1 cellular context compared by ENCODE assay signal in genomic region chr1:25820247-25821111, GRCh38.
TF ChIP-seq lines count a peak whose summit lies in the region.

No MANE protein-coding gene starts in this region.

TF ChIP-seq in HepG2, 621 proteins besides CTCF, POLR2A, EP300 and RAD21 (continued from another document):
- TF ChIP-seq ZNF646 (CRISPR knock-in tag; IDR thresholded peaks at IDR 0.05) (no peak), MXD3 (CRISPR knock-in tag; IDR thresholded peaks at IDR 0.05) (0 out of 2 replicates have a peak, but pooled peaks have one; percentile 7), ZMAT5 (CRISPR knock-in tag; IDR thresholded peaks at IDR 0.05; ENCODE audit: borderline replicate concordance, low read depth) (no peak), ZNF850 (CRISPR knock-in tag; conservative IDR thresholded peaks at IDR 0.05) (no peak), ZNF687 (CRISPR knock-in tag; IDR thresholded peaks at IDR 0.05) (peak; percentile 75; the same call in 1 of the 2 replicates), KAT2B (IDR thresholded peaks at IDR 0.05; ENCODE audit: borderline replicate concordance, low read depth, low read length) (no peak), TARDBP (CRISPR knock-in tag; IDR thresholded peaks at IDR 0.05) (peak; percentile 67; the same call in 1 of the 2 replicates), ZNF816 (CRISPR knock-in tag; IDR thresholded peaks at IDR 0.05; ENCODE audit: borderline replicate concordance) (no peak), ZMYM4 (CRISPR knock-in tag; IDR thresholded peaks at IDR 0.05) (peak; percentile 9; the same call in 1 of the 2 replicates), ATF4 (CRISPR knock-in tag; IDR thresholded peaks at IDR 0.05) (0 out of 4 replicates have a peak, but pooled peaks of 1 of the 2 experiments have one; percentile 6), ZNF879 (CRISPR knock-in tag; IDR thresholded peaks at IDR 0.05) (no peak), SNRNP70 (IDR thresholded peaks at IDR 0.05; ENCODE audit: low read depth, low read length) (no peak), ETS1 (CRISPR knock-in tag; IDR thresholded peaks at IDR 0.05) (no peak), DZIP1 (CRISPR knock-in tag; IDR thresholded peaks at IDR 0.05) (no peak), CENPT (CRISPR knock-in tag; IDR thresholded peaks at IDR 0.05; ENCODE audit: low read depth) (no peak), ZNF503 (CRISPR knock-in tag; IDR thresholded peaks at IDR 0.05) (no peak), ZSCAN12 (CRISPR knock-in tag; IDR thresholded peaks at IDR 0.05) (no peak), FOXO1 (CRISPR knock-in tag; IDR thresholded peaks at IDR 0.05) (no peak), ZFP1 (CRISPR knock-in tag; IDR thresholded peaks at IDR 0.05) (no peak), ZNF530 (CRISPR knock-in tag; IDR thresholded peaks at IDR 0.05; ENCODE audit: low read depth) (0 out of 2 replicates have a peak, but pooled peaks have one; percentile 67), ARHGAP35 (CRISPR knock-in tag; IDR thresholded peaks at IDR 0.05; ENCODE audit: borderline replicate concordance) (no peak), ZNF564 (CRISPR knock-in tag; IDR thresholded peaks at IDR 0.05) (0 out of 2 replicates have a peak, but pooled peaks have one; percentile 61), ARID2 (CRISPR knock-in tag; IDR thresholded peaks at IDR 0.05; ENCODE audit: borderline replicate concordance) (no peak), SPEN (CRISPR knock-in tag; IDR thresholded peaks at IDR 0.05; ENCODE audit: low read depth) (0 out of 2 replicates have a peak, but pooled peaks have one; percentile 10), ZNF569 (CRISPR knock-in tag; IDR thresholded peaks at IDR 0.05; ENCODE audit: borderline replicate concordance) (no peak), NFKBIZ (CRISPR knock-in tag; IDR thresholded peaks at IDR 0.05) (no peak), MTA1 (CRISPR knock-in tag; IDR thresholded peaks at IDR 0.05; ENCODE audit: borderline replicate concordance) (no peak), ATF7 (IDR thresholded peaks at IDR 0.05) (no peak), ATF7 (CRISPR knock-in tag; IDR thresholded peaks at IDR 0.05) (no peak), REXO4 (CRISPR knock-in tag; IDR thresholded peaks at IDR 0.05; ENCODE audit: borderline replicate concordance) (no peak), ZFP91 (CRISPR knock-in tag; IDR thresholded peaks at IDR 0.05; ENCODE audit: borderline replicate concordance) (peak; percentile 73; the same call in 1 of the 2 replicates), PAWR (CRISPR knock-in tag; IDR thresholded peaks at IDR 0.05; ENCODE audit: borderline replicate concordance) (no peak)
